ENCODE assay signal across 17 cellular contexts in the genomic region with DNA sequence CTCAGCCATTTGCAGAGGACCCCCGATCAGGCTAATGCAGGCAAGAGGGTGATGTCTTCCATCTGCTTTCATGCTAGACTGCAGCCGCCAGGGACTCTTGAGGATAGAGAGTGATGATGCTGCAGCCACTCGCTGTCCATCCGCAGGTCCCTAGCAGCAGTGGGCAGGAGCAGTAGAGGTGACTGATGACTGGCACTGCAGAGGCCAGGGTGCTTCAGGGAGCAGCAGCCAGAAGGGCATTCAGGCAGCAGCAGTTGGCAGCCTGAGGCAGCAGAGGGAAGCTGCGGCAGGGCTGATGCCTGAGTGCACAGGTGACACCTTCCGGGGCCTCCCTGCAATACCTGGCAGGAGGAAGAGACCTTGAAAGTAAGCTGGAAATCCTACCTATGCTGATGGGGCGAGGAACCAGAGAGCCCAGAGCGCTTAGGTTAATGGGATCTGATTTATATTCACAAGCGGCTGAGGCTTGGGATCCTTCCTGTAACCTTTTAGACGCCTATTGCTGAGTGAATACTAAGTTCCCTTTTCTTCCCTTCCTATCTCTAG.
A peak's percentile ranks its signal among the peaks of the same experiment; 100 is the strongest.
DNase-seq lines count a peak whose midpoint lies in the region; ATAC-seq and TF ChIP-seq lines count a peak whose summit lies in the region.
"Had no signal": no experiment of that assay in that cellular context is flagged by ENCODE, and none has a peak within 500 bp of the region (broad histone marks: within the 10 kb centered on the region; RNA-seq: fewer than 3 reads in every experiment).

No MANE protein-coding gene starts in this region.

- TF ChIP-seq POLR2A in body of pancreas (IDR thresholded peaks at IDR 0.05): no peak

- H3K4me3 ChIP-seq in H7 (ENCODE audit: insufficient read depth, low read depth, low read length): no peak overlapping the region
- no peak overlapping the region for H3K4me3 ChIP-seq in body of pancreas
- H3K4me3 ChIP-seq: K562 had no signal

- intact Hi-C loops in body of pancreas (cut with DNase I): no loop called here

- DNase-seq in H7: peak; percentile 32
- peak; percentile 29 for DNase-seq in NCI-H2171 (lab: John Stamatoyannopoulos, UW)
- peak in 3 of 4 donors; percentile 32 to 39 (median 39) for DNase-seq in body of pancreas
- DNase-seq in left kidney (ENCODE audit: low read depth, low spot score): peak; percentile 54
- no peak for DNase-seq in stimulated activated naive CD4-positive, alpha-beta T cell treated with Interleukin-2 at 50 U/mL for 16 hours (lab: John Stamatoyannopoulos, UW)
- no peak for DNase-seq in mesenteric fat pad (ENCODE audit: low spot score)
- DNase-seq: ACHN, C1 segment of cervical spinal cord, DMS79 treated with DMSO at 0.1 percent for 48 hours, HCEC 1CT, NCI-H1105 treated with DMSO at 0.1 percent for 48 hours, NCI-H1694 treated with DMSO at 0.1 percent for 48 hours, NCI-H510A treated with DMSO at 0.1 percent for 48 hours, SW 1271 had no signal

- H3K27me3 ChIP-seq in H7 (ENCODE audit: control insufficient read depth, insufficient read depth, low read length) (no peaks in the 10 kb centered on the region), body of pancreas (no peaks in the 10 kb centered on the region)

- TF ChIP-seq CTCF in body of pancreas (IDR thresholded peaks at IDR 0.05): no peak

- ATAC-seq in body of pancreas (peak; percentile 12), GM19328 (IDR thresholded peaks at IDR 0.05; ENCODE audit: unreplicated experiment) (no peak)
- ATAC-seq: K562, Right ventricle myocardium inferior had no signal

- H3K36me3 ChIP-seq in H7 (replicated peaks; ENCODE audit: control insufficient read depth, insufficient read depth, low read length): no peaks in the 10 kb centered on the region
- H3K36me3 ChIP-seq in body of pancreas (replicated peaks in 1 of 2; ENCODE audit: insufficient read depth in 1 of 2, low read depth in 2 of 2): no peaks in the 10 kb centered on the region

- WGBS in body of pancreas, 2 donors: 41 to 54% methylated on average over 7 to 10 of the region's 10 CpGs

- H3K27ac ChIP-seq in body of pancreas: no peak overlapping the region

- no peaks in the 10 kb centered on the region for H3K9me3 ChIP-seq in body of pancreas

- no peaks in the 10 kb centered on the region for H3K4me1 ChIP-seq in body of pancreas

Comparison
In these comparisons a context has a peak if more than half of its experiments do, and no peak if none do; other contexts are left out.
1. DNase-seq: peak in H7 (single experiment), NCI-H2171 (single experiment), body of pancreas (3 of 4) and left kidney (single experiment); none in stimulated activated naive CD4-positive, alpha-beta T cell treated with Interleukin-2 at 50 U/mL for 16 hours (single experiment) and mesenteric fat pad (single experiment).